ENCODE assay signal across 8 cellular contexts in genomic region chr11:69048718-69049489, GRCh38. TPM values are rescaled to one million over a fixed set of nuclear protein-coding genes. Genes with fewer than 3 reads are reported as not detected.
DNase-seq lines count a peak whose midpoint lies in the region; TF ChIP-seq lines count a peak whose summit lies in the region.

Gene TPCN2, plus strand, starts transcription at chr11:69048932. Its CDS starts 66 bp downstream, at chr11:69048998.

- no peak within 1 kb of the TSS for H3K27ac Mint-ChIP-seq in nephron progenitor cell
- peak within 1 kb of the TSS; percentile 82 for H3K27ac Mint-ChIP-seq in stimulated activated naive CD8-positive, alpha-beta T cell treated with anti-CD3 and anti-CD28 coated beads, Interleukin-15, Interleukin-2, amounts not matched to agents 100 ng/mL and 50 ng/mL, for 24 hours

- H3K27me3 ChIP-seq in H7 (ENCODE audit: control insufficient read depth, insufficient read depth, low read length): no peaks in the 10 kb centered on the region
- H3K27me3 ChIP-seq in MG63: no peaks in the 10 kb centered on the region

- H3K36me3 Mint-ChIP-seq in nephron progenitor cell (ENCODE audit: low read depth): no peaks in the 10 kb centered on the region
- no peaks in the 10 kb centered on the region for H3K36me3 Mint-ChIP-seq in stimulated activated naive CD8-positive, alpha-beta T cell treated with anti-CD3 and anti-CD28 coated beads, Interleukin-15, Interleukin-2, amounts not matched to agents 100 ng/mL and 50 ng/mL, for 24 hours (ENCODE audit: low read depth)

- no peaks in the 10 kb centered on the region for H3K27me3 Mint-ChIP-seq in nephron progenitor cell (ENCODE audit: low read depth, poor library complexity)
- peaks cover 13% of the 10 kb centered on the region for H3K27me3 Mint-ChIP-seq in stimulated activated naive CD8-positive, alpha-beta T cell treated with anti-CD3 and anti-CD28 coated beads, Interleukin-15, Interleukin-2, amounts not matched to agents 100 ng/mL and 50 ng/mL, for 24 hours

- peak within 1 kb of the TSS; percentile 92 for H3K4me3 ChIP-seq in H7 (ENCODE audit: insufficient read depth, low read depth, low read length)
- H3K4me3 ChIP-seq in MG63: peak within 1 kb of the TSS; percentile 90

- H3K9me3 ChIP-seq in MG63: no peaks in the 10 kb centered on the region

- H3K36me3 ChIP-seq in H7 (replicated peaks; ENCODE audit: control insufficient read depth, insufficient read depth, low read length): no peaks in the 10 kb centered on the region; the same call in none of the 2 replicates
- no peaks in the 10 kb centered on the region for H3K36me3 ChIP-seq in MG63

- peak within 1 kb of the TSS; percentile 80 for H3K4me3 Mint-ChIP-seq in nephron progenitor cell
- H3K4me3 Mint-ChIP-seq in stimulated activated naive CD8-positive, alpha-beta T cell treated with anti-CD3 and anti-CD28 coated beads, Interleukin-15, Interleukin-2, amounts not matched to agents 100 ng/mL and 50 ng/mL, for 24 hours: peak within 1 kb of the TSS; percentile 85

- no peaks in the 10 kb centered on the region for H3K9me3 Mint-ChIP-seq in nephron progenitor cell
- no peaks in the 10 kb centered on the region for H3K9me3 Mint-ChIP-seq in stimulated activated naive CD8-positive, alpha-beta T cell treated with anti-CD3 and anti-CD28 coated beads, Interleukin-15, Interleukin-2, amounts not matched to agents 100 ng/mL and 50 ng/mL, for 24 hours

- peaks cover 57% of the 10 kb centered on the region for H3K4me1 Mint-ChIP-seq in nephron progenitor cell
- peaks cover 31% of the 10 kb centered on the region for H3K4me1 Mint-ChIP-seq in stimulated activated naive CD8-positive, alpha-beta T cell treated with anti-CD3 and anti-CD28 coated beads, Interleukin-15, Interleukin-2, amounts not matched to agents 100 ng/mL and 50 ng/mL, for 24 hours (ENCODE audit: low read depth)

- DNase-seq in ELR (ENCODE audit: low read depth) (peak; percentile 94), H7 (peak; percentile 100), MG63 (peak; percentile 91), SHP77 (lab: John Stamatoyannopoulos, UW) (peak; percentile 94 to 97), fibroblast of the conjunctiva (ENCODE audit: low read depth) (peak; percentile 95), nephron progenitor cell (peak; percentile 99)
- DNase-seq in activated effector memory CD4-positive, alpha-beta T cell treated with Interleukin-2 at 50 U/mL for 16 hours: peak; percentile 88

- TF ChIP-seq CTCF in nephron progenitor cell (IDR thresholded peaks at IDR 0.05): no peak

RNA-seq across cellular contexts. Expression of gene TPCN2, which starts in this region (rescaled TPM):
- total RNA-seq in H7 (2014; rRNA removed; shearing (Covaris generic)): 11.8 and 13.2 TPM in 2 replicates
- 2.4 and 5.4 TPM in 2 replicates for total RNA-seq in MG63 (2014; rRNA removed; shearing (Covaris generic); ENCODE audit: low replicate concordance)

Comparison
In these comparisons a context has a peak if more than half of its experiments do, and no peak if none do; other contexts are left out.
1. Peak in every context shown above with its lines: DNase-seq and H3K4me3 ChIP-seq.